8 cellular contexts compared by ENCODE assay signal in genomic region chr17:33520404-33521032, GRCh38.
DNase-seq lines count a peak whose midpoint lies in the region; ATAC-seq, FAIRE-seq and TF ChIP-seq lines count a peak whose summit lies in the region.

No MANE protein-coding gene starts in this region.

- WGBS in pancreas, 2 donors: 15 to 19% methylated on average over 7 of the region's 7 CpGs

- CTCF ChIA-PET in activated CD8-positive, alpha-beta memory T cell treated with anti-CD3 and anti-CD28 coated beads, Interleukin-2, amount 10 ng/mL, durations not matched to agents 7 days and 5 days (lab: Charles Lee): interaction anchor here (0.7 to 1.8 kb wide), 4 partner anchors 9 to 231 kb away, joined by 3 to 9 read pairs (median 6); no protein-coding TSS in a partner anchor

- ATAC-seq in activated CD8-positive, alpha-beta memory T cell treated with anti-CD3 and anti-CD28 coated beads, Interleukin-2, amount 10 ng/mL, durations not matched to agents 7 days and 5 days: no peak
- ATAC-seq in pancreas: peak in 3 of 4 donors; percentile 44 to 69 (median 60)
- no peak for ATAC-seq in HG02840 (IDR thresholded peaks at IDR 0.05; ENCODE audit: low FRiP score, unreplicated experiment)
- no peak for ATAC-seq in HG03175 (IDR thresholded peaks at IDR 0.05; ENCODE audit: unreplicated experiment)

- no peak overlapping the region for H3K4me3 ChIP-seq in fibroblast of villous mesenchyme (ENCODE audit: low read depth, low read length)
- no peak overlapping the region for H3K4me3 ChIP-seq in pancreas

- FAIRE-seq in pancreas (lab: Jason Lieb, UNC): no peak

- no peaks in the 10 kb centered on the region for H3K4me1 Mint-ChIP-seq in activated CD8-positive, alpha-beta memory T cell treated with anti-CD3 and anti-CD28 coated beads, Interleukin-2, amount 10 ng/mL, durations not matched to agents 7 days and 5 days

- no peak overlapping the region for H3K27ac Mint-ChIP-seq in activated CD8-positive, alpha-beta memory T cell treated with anti-CD3 and anti-CD28 coated beads, Interleukin-2, amount 10 ng/mL, durations not matched to agents 7 days and 5 days

- H3K9me3 Mint-ChIP-seq in activated CD8-positive, alpha-beta memory T cell treated with anti-CD3 and anti-CD28 coated beads, Interleukin-2, amount 10 ng/mL, durations not matched to agents 7 days and 5 days (ENCODE audit: low read depth): no peaks in the 10 kb centered on the region

- no peaks in the 10 kb centered on the region for H3K36me3 ChIP-seq in pancreas

- TF ChIP-seq CTCF in fibroblast of villous mesenchyme (IDR thresholded peaks at IDR 0.05; ENCODE audit: insufficient read depth, low read depth, low read length) (peak; percentile 84), pancreas (IDR thresholded peaks at IDR 0.05) (peak; percentile 44 to 65 (median 48))

- no peaks in the 10 kb centered on the region for H3K4me1 ChIP-seq in pancreas

- H3K27me3 Mint-ChIP-seq in activated CD8-positive, alpha-beta memory T cell treated with anti-CD3 and anti-CD28 coated beads, Interleukin-2, amount 10 ng/mL, durations not matched to agents 7 days and 5 days: peaks cover 7% of the 10 kb centered on the region

- no peaks in the 10 kb centered on the region for H3K36me3 Mint-ChIP-seq in activated CD8-positive, alpha-beta memory T cell treated with anti-CD3 and anti-CD28 coated beads, Interleukin-2, amount 10 ng/mL, durations not matched to agents 7 days and 5 days

- H3K9me3 ChIP-seq in pancreas: no peaks in the 10 kb centered on the region

- no peak overlapping the region for H3K27ac ChIP-seq in pancreas

- intact Hi-C loops in pancreas (cut with DNase I): no loop called here

- no peaks in the 10 kb centered on the region for H3K27me3 ChIP-seq in pancreas

- DNase-seq in NCI-H2107 treated with DMSO at 0.1 percent for 48 hours (lab: John Stamatoyannopoulos, UW; ENCODE audit: unreplicated experiment) (peak; percentile 1), NCI-H2107 (lab: John Stamatoyannopoulos, UW) (no peak), NCI-H1105 (lab: John Stamatoyannopoulos, UW) (peak; percentile 2), fibroblast of villous mesenchyme (ENCODE audit: low read depth) (peak; percentile 36), pancreas (peak in 3 of 6 donors; percentile 49 to 76 (median 50))
- DNase-seq in activated CD8-positive, alpha-beta memory T cell treated with anti-CD3 and anti-CD28 coated beads, Interleukin-2, amount 10 ng/mL, durations not matched to agents 7 days and 5 days: peak; percentile 49

- H3K4me3 Mint-ChIP-seq in activated CD8-positive, alpha-beta memory T cell treated with anti-CD3 and anti-CD28 coated beads, Interleukin-2, amount 10 ng/mL, durations not matched to agents 7 days and 5 days: no peak overlapping the region

Comparison
In these comparisons a context has a peak if more than half of its experiments do, and no peak if none do; other contexts are left out.
1. ATAC-seq: peak in pancreas (3 of 4); none in activated CD8-positive, alpha-beta memory T cell treated with anti-CD3 and anti-CD28 coated beads, Interleukin-2, amount 10 ng/mL, durations not matched to agents 7 days and 5 days (single experiment), HG02840 (single experiment) and HG03175 (single experiment).